ENCODE assay signal across 12 cellular contexts in the genomic region with DNA sequence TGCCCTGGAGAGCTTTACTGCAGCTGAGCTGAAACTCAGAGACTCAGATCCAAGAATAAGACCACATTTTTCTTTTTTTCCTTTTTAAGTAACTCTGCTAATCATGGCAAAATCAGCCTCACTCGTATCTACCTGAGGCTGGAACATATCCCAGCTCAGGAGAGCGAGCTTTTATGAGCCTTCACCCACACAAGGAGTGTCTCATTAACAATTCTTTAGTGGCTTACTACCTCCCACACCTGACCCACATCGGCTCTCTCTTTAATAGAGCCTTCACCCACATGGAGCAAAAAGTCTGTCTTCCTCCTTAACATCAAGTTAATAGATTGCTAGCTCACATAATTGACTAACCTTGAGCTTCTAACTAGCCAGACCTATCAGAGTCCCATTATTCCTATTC. TPM values are rescaled to one million over a fixed set of nuclear protein-coding genes. Genes with fewer than 3 reads are reported as not detected.
DNase-seq lines count a peak whose midpoint lies in the region; ATAC-seq and TF ChIP-seq lines count a peak whose summit lies in the region.
"Had no signal": no experiment of that assay in that cellular context is flagged by ENCODE, and none has a peak within 500 bp of the region (broad histone marks: within the 10 kb centered on the region; RNA-seq: fewer than 3 reads in every experiment).

No MANE protein-coding gene starts in this region.

- H4K20me1 ChIP-seq in GM23338 (replicated peaks; ENCODE audit: insufficient read depth), result no peaks in the 10 kb centered on the region

- no peak overlapping the region for H3K4me3 ChIP-seq in GM23338
- H3K4me3 ChIP-seq in SJCRH30, result no peak overlapping the region
- no peak overlapping the region for H3K4me3 ChIP-seq in esophagus muscularis mucosa
- H3K4me3 ChIP-seq in skeletal muscle satellite cell (ENCODE audit: low read length), result no peak overlapping the region
- H3K4me3 ChIP-seq: ovary had no signal

- peaks cover 11% of the 10 kb centered on the region for H3K36me3 Mint-ChIP-seq in GM23338 (ENCODE audit: low read depth)

- H3K27me3 ChIP-seq in GM23338 (ENCODE audit: insufficient read depth) (no peaks in the 10 kb centered on the region), SJCRH30 (no peaks in the 10 kb centered on the region), esophagus muscularis mucosa (no peaks in the 10 kb centered on the region), skeletal muscle satellite cell (ENCODE audit: control insufficient read depth, insufficient read depth, low read length) (no peaks in the 10 kb centered on the region)
- H3K27me3 ChIP-seq: ovary had no signal

- H3K9ac ChIP-seq in skeletal muscle satellite cell (ENCODE audit: low read depth, low read length), result peak overlapping the region; percentile 83

- H3K9me3 Mint-ChIP-seq in GM23338, result no peaks in the 10 kb centered on the region

- no peaks in the 10 kb centered on the region for H3K9me3 ChIP-seq in SJCRH30 (replicated peaks)
- no peaks in the 10 kb centered on the region for H3K9me3 ChIP-seq in esophagus muscularis mucosa
- H3K9me3 ChIP-seq in skeletal muscle satellite cell (replicated peaks; ENCODE audit: low read length), result no peaks in the 10 kb centered on the region
- H3K9me3 ChIP-seq: ovary had no signal

- peaks cover 9% of the 10 kb centered on the region; the same call in 1 of the 2 replicates for H3K36me3 ChIP-seq in GM23338 (ENCODE audit: insufficient read depth)
- peaks cover 20% of the 10 kb centered on the region for H3K36me3 ChIP-seq in SJCRH30
- H3K36me3 ChIP-seq in esophagus muscularis mucosa, result peaks cover 5 to 36% (median 17%) of the 10 kb centered on the region in 4 donors
- peaks cover 50% of the 10 kb centered on the region for H3K36me3 ChIP-seq in skeletal muscle satellite cell (ENCODE audit: insufficient read depth, low read length)
- H3K36me3 ChIP-seq: ovary had no signal

- H3K27ac ChIP-seq in GM23338 (ENCODE audit: low read depth), result 0 out of 2 replicates have a peak overlapping the region, but pooled peaks have one; percentile 33
- H3K27ac ChIP-seq in SJCRH30, result peak overlapping the region; percentile 83
- peak overlapping the region in 3 of 4 donors; percentile 16 to 40 (median 29) for H3K27ac ChIP-seq in esophagus muscularis mucosa (replicated peaks in 1 of 4)
- H3K27ac ChIP-seq: ovary had no signal

- no peak overlapping the region for H2AFZ ChIP-seq in GM23338

- no peak for TF ChIP-seq POLR2A in esophagus muscularis mucosa (IDR thresholded peaks at IDR 0.05; ENCODE audit: low read depth)

- 68% methylated on average over 3 of the region's 3 CpGs for WGBS in esophagus muscularis mucosa

- H3K27me3 Mint-ChIP-seq in GM23338 (ENCODE audit: insufficient read depth, low read depth, poor library complexity), result no peaks in the 10 kb centered on the region

- ATAC-seq in GM23338 (no peak), GM19023 (IDR thresholded peaks at IDR 0.05; ENCODE audit: unreplicated experiment) (no peak)

- TF ChIP-seq EP300 in esophagus muscularis mucosa (IDR thresholded peaks at IDR 0.05), result no peak

- H3K4me1 Mint-ChIP-seq in GM23338, result peaks cover 5% of the 10 kb centered on the region

- no peak for TF ChIP-seq CTCF in GM23338 (conservative IDR thresholded peaks at IDR 0.05; ENCODE audit: low read depth in 2 of 2)
- no peak for TF ChIP-seq CTCF in esophagus muscularis mucosa (IDR thresholded peaks at IDR 0.05)

- H3K27ac Mint-ChIP-seq in GM23338, result no peak overlapping the region

- intact Hi-C loops in esophagus muscularis mucosa (cut with DNase I), result loop anchor here (10.0 kb wide), 1 partner anchor 221 kb away; a partner anchor contains a TSS

- H3K9me2 ChIP-seq in GM23338 (ENCODE audit: insufficient read depth), result no peaks in the 10 kb centered on the region

- H3F3A ChIP-seq in GM23338 (replicated peaks; ENCODE audit: low read depth), result no peaks in the 10 kb centered on the region

- no peak for DNase-seq in GM23338 (ENCODE audit: low spot score)
- DNase-seq in SJCRH30, result no peak
- DNase-seq in esophagus muscularis mucosa (ENCODE audit: extremely low spot score), result no peak
- no peak for DNase-seq in NCI-H82 (lab: John Stamatoyannopoulos, UW)
- no peak for DNase-seq in AG08395 (ENCODE audit: low spot score)
- DNase-seq in NK-92 (lab: John Stamatoyannopoulos, UW; ENCODE audit: unreplicated experiment), result no peak
- DNase-seq: Calu3, NCI-H510A treated with DMSO at 0.1 percent for 48 hours, ovary, trophoblast cell had no signal

- H3K4me1 ChIP-seq in GM23338 (ENCODE audit: insufficient read depth), result no peaks in the 10 kb centered on the region
- peaks cover 46% of the 10 kb centered on the region for H3K4me1 ChIP-seq in SJCRH30
- peaks cover 22 to 43% (median 29%) of the 10 kb centered on the region in 4 donors for H3K4me1 ChIP-seq in esophagus muscularis mucosa
- peaks cover 60% of the 10 kb centered on the region for H3K4me1 ChIP-seq in skeletal muscle satellite cell (ENCODE audit: control insufficient read depth, insufficient read depth, low read length)

- H3K4me3 Mint-ChIP-seq in GM23338, result no peak overlapping the region

- no peak overlapping the region for H3K4me2 ChIP-seq in GM23338
- peak overlapping the region; percentile 3 for H3K4me2 ChIP-seq in skeletal muscle satellite cell (ENCODE audit: low read length)

- no peaks in the 10 kb centered on the region for H3K79me2 ChIP-seq in GM23338 (replicated peaks; ENCODE audit: insufficient read depth)

TF ChIP-seq in GM23338, 12 proteins besides CTCF, POLR2A, EP300 and RAD21:
- TF ChIP-seq NANOG (IDR thresholded peaks at IDR 0.05; ENCODE audit: borderline replicate concordance), result no peak

RNA-seq across cellular contexts. Expression of a gene that starts 18.3 kb away (rescaled TPM):
- 50.2 and 56.5 TPM in 2 replicates for total RNA-seq in GM23338 (2014; rRNA removed; shearing (Covaris generic))
- 42.7 and 45.4 TPM in 2 replicates for polyA plus RNA-seq in GM23338 (2016; fragmentation: Nextera tagmentation; extraction: Ambion mirVana)
- total RNA-seq in SJCRH30 (2014; rRNA removed; shearing (Covaris generic)), result 43.4 and 58.7 TPM in 2 replicates
- 10 to 100 TPM; 23.0 to 33.6 (median 27.5) TPM for total RNA-seq in esophagus muscularis mucosa
- 21.3 and 27.3 TPM in 2 replicates for total RNA-seq in skeletal muscle satellite cell (2012; rRNA removed)

Comparison
In these comparisons a context has a peak if more than half of its experiments do, and no peak if none do; other contexts are left out.
1. H3K27ac ChIP-seq: peak in every context shown above with its lines; median percentile 83 in SJCRH30; 33 in GM23338; 29 in esophagus muscularis mucosa.